In genomic region chr20:7379621-7380220, GRCh38 we compare ENCODE assay signal across 20 cellular contexts.
DNase-seq lines count a peak whose midpoint lies in the region; ATAC-seq and TF ChIP-seq lines count a peak whose summit lies in the region.
"Had no signal": no experiment of that assay in that cellular context is flagged by ENCODE, and none has a peak within 500 bp of the region (broad histone marks: within the 10 kb centered on the region; RNA-seq: fewer than 3 reads in every experiment).

No MANE protein-coding gene starts in this region.

- peak; percentile 72 for DNase-seq in G401 (ENCODE audit: low spot score)
- DNase-seq in PC-3 = peak; percentile 69
- DNase-seq in cerebellar cortex (ENCODE audit: low spot score) = peak; percentile 65
- no peak for DNase-seq in NCI-H748 (lab: John Stamatoyannopoulos, UW; ENCODE audit: unreplicated experiment)
- no peak for DNase-seq in NCI-H2029 treated with DMSO at 0.1 percent for 48 hours (lab: John Stamatoyannopoulos, UW)
- no peak for DNase-seq in NCI-H146 (lab: John Stamatoyannopoulos, UW)
- DNase-seq: ACHN; BE2C; CD8-positive, alpha-beta T cell; GDM1; H7; IMR-90; Karpas-422; MM.1S; NCI-H1105; NCI-H1694 treated with DMSO at 0.1 percent for 48 hours; NCI-H345; NCI-H526; SIG-M5 had no signal

- no peaks in the 10 kb centered on the region for H3K79me2 ChIP-seq in PC-3 (ENCODE audit: low read length)

- no peak overlapping the region for H3K4me3 ChIP-seq in PC-3 (ENCODE audit: low read length)

- H3K4me1 ChIP-seq in PC-3 (ENCODE audit: insufficient read depth, low read length) = peaks cover 11% of the 10 kb centered on the region; the same call in 1 of the 2 replicates
- H3K4me1 ChIP-seq: BE2C had no signal

- no peaks in the 10 kb centered on the region for H3K27me3 ChIP-seq in PC-3 (ENCODE audit: low read length)
- H3K27me3 ChIP-seq: BE2C had no signal

- in situ Hi-C loops in G401 (cut with HindIII; ENCODE audit: low sequenced_read_pairs) = no loop called here

- no peak overlapping the region for H3K27ac Mint-ChIP-seq in stimulated activated memory B cell treated with anti-CD40 and anti-IgM and Interleukin-4, amounts not matched to agents 10 μg/mL and 1 μg/mL and 100 μg/mL, for 72 hours
- H3K27ac Mint-ChIP-seq: CD8-positive, alpha-beta T cell had no signal

- no peaks in the 10 kb centered on the region for H3K4me1 Mint-ChIP-seq in stimulated activated memory B cell treated with anti-CD40 and anti-IgM and Interleukin-4, amounts not matched to agents 10 μg/mL and 1 μg/mL and 100 μg/mL, for 72 hours

- H3K4me3 Mint-ChIP-seq in stimulated activated memory B cell treated with anti-CD40 and anti-IgM and Interleukin-4, amounts not matched to agents 10 μg/mL and 1 μg/mL and 100 μg/mL, for 72 hours = no peak overlapping the region
- H3K4me3 Mint-ChIP-seq: CD8-positive, alpha-beta T cell had no signal

- no TSS peak for BruUV-seq in PC-3 (replicated peaks; lab: Mats Ljungman, UMichigan)

- no peak for TF ChIP-seq CTCF in PC-3 (conservative IDR thresholded peaks at IDR 0.05; ENCODE audit: low read depth, low read length)

- H3K27me3 Mint-ChIP-seq in stimulated activated memory B cell treated with anti-CD40 and anti-IgM and Interleukin-4, amounts not matched to agents 10 μg/mL and 1 μg/mL and 100 μg/mL, for 72 hours = no peaks in the 10 kb centered on the region

- no peaks in the 10 kb centered on the region for H3K9me3 ChIP-seq in PC-3 (ENCODE audit: low read length)
- H3K9me3 ChIP-seq: BE2C had no signal

- H3F3A ChIP-seq in PC-3 (ENCODE audit: low read length, unreplicated experiment) = no peaks in the 10 kb centered on the region

- H3K27ac ChIP-seq in PC-3 (ENCODE audit: low read length) = no peak overlapping the region

- POLR2A ChIA-PET in PC-3 (lab: Charles Lee; ENCODE audit: unreplicated experiment) = no interaction called here

- no peaks in the 10 kb centered on the region for H3K9me2 ChIP-seq in PC-3 (replicated peaks; ENCODE audit: low read length)

- H3K36me3 ChIP-seq in PC-3 (ENCODE audit: low read depth, low read length) = no peaks in the 10 kb centered on the region
- H3K36me3 ChIP-seq: BE2C had no signal

- intact Hi-C loops in PC-3 (cut with micrococcal nuclease) = loop anchor here (2.0 to 10.0 kb wide), 3 partner anchors 267 to 1205 kb away; no protein-coding TSS in a partner anchor

- no peak overlapping the region for H2AFZ ChIP-seq in PC-3 (ENCODE audit: low read length)

- H3K9ac ChIP-seq in PC-3 (ENCODE audit: low read length) = no peak overlapping the region

- no peaks in the 10 kb centered on the region for H4K20me1 ChIP-seq in PC-3 (ENCODE audit: low read length)

- no peak overlapping the region for H3K4me2 ChIP-seq in PC-3 (ENCODE audit: low read length)

- peaks cover 3% of the 10 kb centered on the region for H3K9me3 Mint-ChIP-seq in stimulated activated memory B cell treated with anti-CD40 and anti-IgM and Interleukin-4, amounts not matched to agents 10 μg/mL and 1 μg/mL and 100 μg/mL, for 72 hours

- H3K36me3 Mint-ChIP-seq in stimulated activated memory B cell treated with anti-CD40 and anti-IgM and Interleukin-4, amounts not matched to agents 10 μg/mL and 1 μg/mL and 100 μg/mL, for 72 hours = no peaks in the 10 kb centered on the region
- H3K36me3 Mint-ChIP-seq: CD8-positive, alpha-beta T cell had no signal

- CTCF ChIA-PET in PC-3 (lab: Charles Lee) = interaction anchor here (0.6 kb wide), 1 partner anchor 1199 kb away, joined by 3 read pairs; no protein-coding TSS in a partner anchor

- peak; percentile 18; the same call in 1 of the 2 replicates for ATAC-seq in PC-3
- no peak for ATAC-seq in stimulated activated memory B cell treated with anti-CD40 and anti-IgM and Interleukin-4, amounts not matched to agents 10 μg/mL and 1 μg/mL and 100 μg/mL, for 72 hours
- ATAC-seq: CD8-positive, alpha-beta T cell had no signal

Comparison
In these comparisons a context has a peak if more than half of its experiments do, and no peak if none do; other contexts are left out.
1. DNase-seq: peak in G401 (single experiment), PC-3 (single experiment) and cerebellar cortex (single experiment); none in NCI-H748 (single experiment), NCI-H2029 treated with DMSO at 0.1 percent for 48 hours (single experiment) and NCI-H146 (single experiment).